ENCODE assay signal across 8 cellular contexts in the genomic region with DNA sequence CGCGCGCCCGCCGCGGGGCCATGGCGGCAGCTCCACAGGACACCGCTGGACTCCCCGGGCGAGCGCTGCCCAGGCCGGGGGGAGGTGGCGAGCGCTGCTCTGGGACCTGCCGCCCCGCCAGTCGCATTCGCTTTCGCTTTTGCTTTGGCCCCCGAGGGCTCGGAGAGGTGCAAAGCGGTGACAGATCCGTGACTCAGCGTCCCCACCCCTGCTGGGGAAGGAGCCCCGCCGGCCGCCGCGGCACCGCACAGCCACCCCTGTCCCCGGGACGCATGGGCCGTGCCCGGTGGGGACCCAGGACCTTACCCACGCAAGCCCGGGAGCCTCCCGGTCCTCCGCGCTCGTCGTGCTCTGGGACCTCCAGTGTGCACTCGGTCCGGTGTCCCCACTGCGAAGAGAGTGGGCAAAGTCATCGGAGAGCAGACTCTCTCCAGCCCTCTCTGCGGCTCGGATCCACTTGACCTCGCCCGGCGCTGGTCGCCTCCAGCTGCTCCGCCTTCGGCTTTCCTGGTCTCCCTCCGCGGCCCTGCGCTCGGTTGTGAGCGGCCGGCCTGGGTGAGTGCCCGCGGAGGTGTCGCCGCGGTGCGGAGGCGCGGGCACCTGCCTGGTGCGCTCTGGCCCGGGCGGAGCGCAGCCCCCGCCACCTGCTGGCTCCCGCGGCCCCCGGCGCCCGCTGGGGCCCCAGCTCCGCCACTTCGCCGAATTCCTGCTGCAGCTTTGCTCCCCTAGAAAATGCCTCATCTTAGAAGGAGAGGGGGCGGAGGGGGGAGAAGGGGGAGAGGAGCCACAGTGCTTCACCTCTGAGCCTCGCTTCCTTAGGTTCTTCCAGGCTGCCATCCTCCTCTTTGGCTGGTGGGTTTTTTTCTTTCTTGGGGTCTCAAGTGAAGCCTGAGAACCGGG. TPM values are rescaled to one million over a fixed set of nuclear protein-coding genes. Genes with fewer than 3 reads are reported as not detected.
A peak's percentile ranks its signal among the peaks of the same experiment; 100 is the strongest.
DNase-seq lines count a peak whose midpoint lies in the region; TF ChIP-seq lines count a peak whose summit lies in the region.

A gene with protein sequence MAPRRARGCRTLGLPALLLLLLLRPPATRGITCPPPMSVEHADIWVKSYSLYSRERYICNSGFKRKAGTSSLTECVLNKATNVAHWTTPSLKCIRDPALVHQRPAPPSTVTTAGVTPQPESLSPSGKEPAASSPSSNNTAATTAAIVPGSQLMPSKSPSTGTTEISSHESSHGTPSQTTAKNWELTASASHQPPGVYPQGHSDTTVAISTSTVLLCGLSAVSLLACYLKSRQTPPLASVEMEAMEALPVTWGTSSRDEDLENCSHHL (minus strand): TSS at position 73 of the 900 bp plus-strand sequence. CDS start 51 bp downstream, at position 22.

- in situ Hi-C loops in GM13977 (cut with MboI; ENCODE audit: low pct_unique_long_range_greater_than_20kb, low sequenced_read_pairs, unreplicated experiment): no loop called here

- 1% methylated on average over 33 to 70 of the region's 83 CpGs for WGBS in lower leg skin, 2 donors

- TF ChIP-seq CTCF in GM13977 (IDR thresholded peaks at IDR 0.05; ENCODE audit: extremely low read depth, insufficient read depth, missing control alignments): peak; percentile 53
- no peak for TF ChIP-seq CTCF in lower leg skin (IDR thresholded peaks at IDR 0.05)

- CTCF ChIA-PET in HEK293T (lab: Yijun Ruan, JAX): interaction anchor here (1.2 kb wide), 1 partner anchor 10 kb away, joined by 3 read pairs; no protein-coding TSS in a partner anchor

- intact Hi-C loops in lower leg skin (cut with DNase I; ENCODE audit: low total_unique reads): no loop called here

- H3K4me3 ChIP-seq in lower leg skin (ENCODE audit: low read depth, poor library complexity, severe bottlenecking): peak within 1 kb of the TSS; percentile 78

- DNase-seq in GM13977 (ENCODE audit: low spot score) (peak; percentile 94), HEK293T (ENCODE audit: extremely low spot score) (peak; percentile 67), MV-4-11 (lab: John Stamatoyannopoulos, UW) (peak; percentile 45), dedifferentiated amniotic fluid mesenchymal stem cell (ENCODE audit: extremely low spot score) (peak; percentile 51), lower leg skin (ENCODE audit: low spot score in 2 of 2) (peak; percentile 66 to 95), DMS114 treated with DMSO at 0.1 percent for 48 hours (lab: John Stamatoyannopoulos, UW; ENCODE audit: unreplicated experiment) (no peak)
- peak; percentile 93 for DNase-seq in activated CD4-positive, alpha-beta T cell treated with anti-CD3 and anti-CD28 coated beads for 48 hours
- peak; percentile 80 to 91 (median 80) for DNase-seq in stimulated activated CD4-positive, alpha-beta T cell treated with anti-CD3 and anti-CD28 coated beads, TNF-alpha, amount 100 ng/mL, for 24 hours (ENCODE audit: low read depth in 3 of 3)

- TF ChIP-seq POLR2A in lower leg skin (IDR thresholded peaks at IDR 0.05): peak in 1 of 2 donors; percentile 2

- POLR2A ChIA-PET in HEK293T (lab: Yijun Ruan, JAX): interaction anchor here (1.6 to 2.0 kb wide), 2 partner anchors 87 to 108 kb away, joined by 3 to 9 read pairs; a partner anchor contains a TSS

TF ChIP-seq in HEK293T, 16 proteins besides CTCF, POLR2A, EP300 and RAD21:
- peak; percentile 43; the same call in 1 of the 2 replicates for TF ChIP-seq L3MBTL2 (conservative IDR thresholded peaks at IDR 0.05)
- TF ChIP-seq HDGF (IDR thresholded peaks at IDR 0.05; ENCODE audit: borderline replicate concordance): no peak
TF ChIP-seq in HEK293T: peak in this region for 1.

RNA-seq across cellular contexts. Expression of the gene that starts here (rescaled TPM):
- total RNA-seq in lower leg skin: 10 to 100 TPM in 3 of 4 donors, 1 to 10 TPM in 1; 9.3 to 30.8 (median 24.8) TPM
